ENCODE assay signal across 29 cellular contexts in the genomic region with DNA sequence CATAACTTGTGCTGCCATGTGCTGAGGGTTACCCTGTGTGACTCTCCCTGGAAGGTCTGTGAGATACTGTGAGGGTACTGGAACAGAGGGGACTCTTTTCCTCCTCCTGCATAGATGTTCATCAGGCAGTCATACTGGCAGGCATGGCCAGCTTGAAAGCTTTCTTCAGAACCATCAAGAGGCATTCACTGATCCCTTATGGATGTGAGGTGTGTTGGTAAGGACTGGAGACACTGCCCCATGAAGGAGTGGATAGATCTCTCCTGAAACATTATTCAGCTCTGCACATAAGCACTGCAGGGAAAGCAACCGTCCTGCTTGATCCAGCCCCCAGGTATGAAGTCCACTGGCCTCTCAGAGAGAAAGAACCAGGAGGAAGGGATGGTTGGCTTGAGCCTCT.
"Had no signal": no experiment of that assay in that cellular context is flagged by ENCODE, and none has a peak within 500 bp of the region (broad histone marks: within the 10 kb centered on the region; RNA-seq: fewer than 3 reads in every experiment).

No MANE protein-coding gene starts in this region.

- H3K9me3 Mint-ChIP-seq: dendritic cell treated with granulocyte-macrophage colony-stimulating factor and Interleukin-4, amounts not matched to agents 40 ng/mL and 50 ng/mL, for 4 days; naive B cell; natural killer cell treated with Interleukin-12 subunit alpha and Interleukin-12 subunit beta and Interleukin-15 and Interleukin-18, amount 100 ng/mL, for 72 hours; stimulated activated effector memory CD8-positive, alpha-beta T cell treated with anti-CD3 and anti-CD28 coated beads, Interleukin-12 subunit alpha, Interleukin-12 subunit beta, amount 100 ng/mL, for 72 hours had no signal

- H3K27ac Mint-ChIP-seq: dendritic cell treated with granulocyte-macrophage colony-stimulating factor and Interleukin-4, amounts not matched to agents 40 ng/mL and 50 ng/mL, for 4 days; endodermal cell; naive B cell; natural killer cell treated with Interleukin-12 subunit alpha and Interleukin-12 subunit beta and Interleukin-15 and Interleukin-18, amount 100 ng/mL, for 72 hours; stimulated activated effector memory CD8-positive, alpha-beta T cell treated with anti-CD3 and anti-CD28 coated beads, Interleukin-12 subunit alpha, Interleukin-12 subunit beta, amount 100 ng/mL, for 72 hours had no signal

- H3K9me3 ChIP-seq: colonic mucosa, heart right ventricle, left lung, prostate gland, right atrium auricular region, sigmoid colon, stomach, testis, tibial nerve, upper lobe of left lung had no signal

- H3K27me3 ChIP-seq: colonic mucosa, heart right ventricle, left lung, right atrium auricular region, sigmoid colon, stomach, testis, tibial nerve, upper lobe of left lung had no signal

- FAIRE-seq: islet of Langerhans, urothelium cell line had no signal

- H3K4me1 ChIP-seq: colonic mucosa, left lung, right atrium auricular region, sigmoid colon had no signal

- H3K27me3 Mint-ChIP-seq: dendritic cell treated with granulocyte-macrophage colony-stimulating factor and Interleukin-4, amounts not matched to agents 40 ng/mL and 50 ng/mL, for 4 days; naive B cell had no signal

- ATAC-seq: esophagus mucosa; heart right ventricle; left cardiac atrium; left lung; natural killer cell treated with Interleukin-12 subunit alpha and Interleukin-12 subunit beta and Interleukin-15 and Interleukin-18, amount 100 ng/mL, for 72 hours; stimulated activated effector memory CD8-positive, alpha-beta T cell treated with anti-CD3 and anti-CD28 coated beads, Interleukin-12 subunit alpha, Interleukin-12 subunit beta, amount 100 ng/mL, for 72 hours had no signal

- H3K27ac ChIP-seq: colonic mucosa, epithelial cell of prostate, heart right ventricle, left lung, right atrium auricular region, sigmoid colon, stomach, testis, tibial nerve, upper lobe of left lung had no signal

- DNase-seq: colonic mucosa; effector CD8-positive, alpha-beta T cell; foreskin melanocyte; glutamatergic neuron; heart right ventricle; hippocampal formation; left cardiac atrium; left lung; mammary epithelial cell; naive B cell; sigmoid colon; stimulated activated CD4-positive, alpha-beta T cell treated with anti-CD3 and anti-CD28 coated beads, Interleukin-2, amount 100 ng/mL, for 24 hours; stimulated activated CD4-positive, alpha-beta T cell treated with anti-CD3 and anti-CD28 coated beads, Interleukin-4, amount 100 ng/mL, for 24 hours; stimulated activated naive CD4-positive, alpha-beta T cell treated with Interleukin-2 at 50 U/mL for 16 hours; stomach; testis; upper lobe of left lung had no signal

- H3K36me3 Mint-ChIP-seq: naive B cell; natural killer cell treated with Interleukin-12 subunit alpha and Interleukin-12 subunit beta and Interleukin-15 and Interleukin-18, amount 100 ng/mL, for 72 hours; stimulated activated effector memory CD8-positive, alpha-beta T cell treated with anti-CD3 and anti-CD28 coated beads, Interleukin-12 subunit alpha, Interleukin-12 subunit beta, amount 100 ng/mL, for 72 hours had no signal

- H3K4me1 Mint-ChIP-seq: naive B cell; stimulated activated effector memory CD8-positive, alpha-beta T cell treated with anti-CD3 and anti-CD28 coated beads, Interleukin-12 subunit alpha, Interleukin-12 subunit beta, amount 100 ng/mL, for 72 hours had no signal

- H3K4me3 Mint-ChIP-seq: dendritic cell treated with granulocyte-macrophage colony-stimulating factor and Interleukin-4, amounts not matched to agents 40 ng/mL and 50 ng/mL, for 4 days; endodermal cell; naive B cell; natural killer cell treated with Interleukin-12 subunit alpha and Interleukin-12 subunit beta and Interleukin-15 and Interleukin-18, amount 100 ng/mL, for 72 hours; neural crest cell; stimulated activated effector memory CD8-positive, alpha-beta T cell treated with anti-CD3 and anti-CD28 coated beads, Interleukin-12 subunit alpha, Interleukin-12 subunit beta, amount 100 ng/mL, for 72 hours had no signal

- H3K4me3 ChIP-seq: colonic mucosa, heart right ventricle, left lung, prostate gland, right atrium auricular region, sigmoid colon, stomach, testis, tibial nerve, upper lobe of left lung had no signal

- H3K36me3 ChIP-seq: colonic mucosa, heart right ventricle, left lung, prostate gland, right atrium auricular region, sigmoid colon, stomach, tibial nerve, upper lobe of left lung had no signal
